In the genomic region with DNA sequence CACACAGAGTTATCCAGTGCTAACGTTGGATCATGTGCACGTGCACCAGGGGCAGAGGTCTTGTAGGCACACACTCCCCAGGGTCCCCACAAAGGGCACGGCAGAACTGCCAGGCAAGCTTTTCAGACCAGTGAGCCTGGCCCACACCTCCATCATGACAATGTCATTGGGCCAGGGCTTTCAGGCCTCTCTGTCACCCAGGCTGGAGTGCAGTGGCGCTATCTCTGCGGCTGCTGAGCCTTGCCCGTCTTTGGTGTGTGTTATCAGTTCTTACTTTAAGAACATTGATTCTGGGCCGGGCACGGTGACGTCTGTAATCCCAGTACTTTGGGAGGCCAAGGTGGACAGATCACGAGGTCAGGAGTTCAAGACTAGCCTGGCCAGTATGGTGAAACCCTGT, we compare ENCODE assay signal across 31 cellular contexts.
"Had no signal": no experiment of that assay in that cellular context is flagged by ENCODE, and none has a peak within 500 bp of the region (broad histone marks: within the 10 kb centered on the region; RNA-seq: fewer than 3 reads in every experiment).

No MANE protein-coding gene starts in this region.

- DNase-seq: activated B cell treated with CpG ODN at 0.5 μM for 24 hours; activated CD4-positive, alpha-beta memory T cell treated with anti-CD3 and anti-CD28 coated beads for 36 hours; activated CD4-positive, alpha-beta T cell treated with anti-CD3 and anti-CD28 coated beads, Interleukin-2, amount 10 ng/mL, durations not matched to agents 24 days and 14 days; activated CD8-positive, alpha-beta memory T cell treated with anti-CD3 and anti-CD28 coated beads, Interleukin-2, amount 10 ng/mL, durations not matched to agents 7 days and 5 days; activated CD8-positive, alpha-beta memory T cell treated with anti-CD3 and anti-CD28 coated beads, Interleukin-2, amount 50 U/mL, for 4 hours; activated CD8-positive, alpha-beta T cell treated with anti-CD3 and anti-CD28 coated beads, Interleukin-2, amount 10 ng/mL, durations not matched to agents 7 days and 5 days; activated effector memory CD4-positive, alpha-beta T cell treated with anti-CD3 and anti-CD28 coated beads, Interleukin-2, amount 50 U/mL, for 16 hours; activated naive CD4-positive, alpha-beta T cell treated with anti-CD3 and anti-CD28 coated beads for 36 hours; activated naive CD8-positive, alpha-beta T cell treated with anti-CD3 and anti-CD28 coated beads, Interleukin-2, amount 10 ng/mL, durations not matched to agents 7 days and 5 days; activated T-cell treated with anti-CD3 and anti-CD28 coated beads, Interleukin-2, amount 50 U/mL, for 1 hour; activated T-cell treated with anti-CD3 and anti-CD28 coated beads, Interleukin-2, amount 50 U/mL, for 48 hours; dorsolateral prefrontal cortex; effector memory CD4-positive, alpha-beta T cell; foreskin fibroblast; T-helper 1 cell; T-helper 17 cell; T1000; WERI-Rb-1 had no signal

- H3K27ac Mint-ChIP-seq: activated B cell treated with CpG ODN at 0.5 μM for 24 hours; activated CD4-positive, alpha-beta memory T cell treated with anti-CD3 and anti-CD28 coated beads for 36 hours; activated CD4-positive, alpha-beta T cell treated with anti-CD3 and anti-CD28 coated beads, Interleukin-2, amount 10 ng/mL, durations not matched to agents 24 days and 14 days; activated CD8-positive, alpha-beta memory T cell treated with anti-CD3 and anti-CD28 coated beads, Interleukin-2, amount 10 ng/mL, durations not matched to agents 7 days and 5 days; activated CD8-positive, alpha-beta T cell treated with anti-CD3 and anti-CD28 coated beads, Interleukin-2, amount 10 ng/mL, durations not matched to agents 7 days and 5 days; activated naive CD4-positive, alpha-beta T cell treated with anti-CD3 and anti-CD28 coated beads for 36 hours; activated naive CD4-positive, alpha-beta T cell treated with anti-CD3 and anti-CD28 coated beads, Interleukin-2, amount 50 U/mL, for 24 hours; activated naive CD8-positive, alpha-beta T cell treated with anti-CD3 and anti-CD28 coated beads, Interleukin-2, amount 10 ng/mL, durations not matched to agents 7 days and 5 days; activated T-helper 1 cell treated with anti-CD3 and anti-CD28 coated beads, Interleukin-12 subunit alpha, Interleukin-12 subunit beta, Interleukin-2, Interleukin-4 antibody, amounts not matched to agents 30 ng/mL and 10 ng/mL and 1 ng/mL, durations not matched to agents 14 hours and 24 hours and 36 hours; activated T-helper 2 cell treated with anti-CD3 and anti-CD28 coated beads, Interferon-gamma antibody, Interleukin-2, Interleukin-4, amounts not matched to agents 10 μg/mL and 5 μg/mL and 100 μg/mL, durations not matched to agents 14 hours and 24 hours and 36 hours; dendritic cell treated with granulocyte-macrophage colony-stimulating factor and Interleukin-4, amounts not matched to agents 40 ng/mL and 50 ng/mL, for 4 days; T-helper 17 cell; T-helper 2 cell treated with Interferon-gamma antibody and Interleukin-4, amounts not matched to agents 5 μg/mL and 100 μg/mL, for 36 hours had no signal

- H3K4me3 Mint-ChIP-seq: activated B cell treated with CpG ODN at 0.5 μM for 24 hours; activated CD4-positive, alpha-beta memory T cell treated with anti-CD3 and anti-CD28 coated beads for 36 hours; activated CD4-positive, alpha-beta T cell treated with anti-CD3 and anti-CD28 coated beads, Interleukin-2, amount 10 ng/mL, durations not matched to agents 24 days and 14 days; activated CD8-positive, alpha-beta memory T cell treated with anti-CD3 and anti-CD28 coated beads, Interleukin-2, amount 10 ng/mL, durations not matched to agents 7 days and 5 days; activated CD8-positive, alpha-beta T cell treated with anti-CD3 and anti-CD28 coated beads, Interleukin-2, amount 10 ng/mL, durations not matched to agents 7 days and 5 days; activated naive CD4-positive, alpha-beta T cell treated with anti-CD3 and anti-CD28 coated beads for 36 hours; activated naive CD4-positive, alpha-beta T cell treated with anti-CD3 and anti-CD28 coated beads, Interleukin-2, amount 50 U/mL, for 24 hours; activated naive CD8-positive, alpha-beta T cell treated with anti-CD3 and anti-CD28 coated beads, Interleukin-2, amount 10 ng/mL, durations not matched to agents 7 days and 5 days; activated T-helper 1 cell treated with anti-CD3 and anti-CD28 coated beads, Interleukin-12 subunit alpha, Interleukin-12 subunit beta, Interleukin-2, Interleukin-4 antibody, amounts not matched to agents 30 ng/mL and 10 ng/mL and 1 ng/mL, durations not matched to agents 14 hours and 24 hours and 36 hours; brain; central memory CD8-positive, alpha-beta T cell; dendritic cell treated with granulocyte-macrophage colony-stimulating factor and Interleukin-4, amounts not matched to agents 40 ng/mL and 50 ng/mL, for 4 days; T-helper 17 cell; T-helper 2 cell treated with Interferon-gamma antibody and Interleukin-4, amounts not matched to agents 5 μg/mL and 100 μg/mL, for 36 hours had no signal

- H3K27ac ChIP-seq: ascending aorta, breast epithelium, cardiac muscle cell, coronary artery, dorsolateral prefrontal cortex, WERI-Rb-1 had no signal

- H3K4me1 ChIP-seq: ascending aorta, breast epithelium had no signal

- H3K27me3 Mint-ChIP-seq: activated B cell treated with CpG ODN at 0.5 μM for 24 hours; activated CD4-positive, alpha-beta memory T cell treated with anti-CD3 and anti-CD28 coated beads for 36 hours; activated CD4-positive, alpha-beta T cell treated with anti-CD3 and anti-CD28 coated beads, Interleukin-2, amount 10 ng/mL, durations not matched to agents 24 days and 14 days; activated CD8-positive, alpha-beta memory T cell treated with anti-CD3 and anti-CD28 coated beads, Interleukin-2, amount 10 ng/mL, durations not matched to agents 7 days and 5 days; activated naive CD4-positive, alpha-beta T cell treated with anti-CD3 and anti-CD28 coated beads, Interleukin-2, amount 50 U/mL, for 24 hours; activated naive CD8-positive, alpha-beta T cell treated with anti-CD3 and anti-CD28 coated beads, Interleukin-2, amount 10 ng/mL, durations not matched to agents 7 days and 5 days; brain; central memory CD8-positive, alpha-beta T cell; dendritic cell treated with granulocyte-macrophage colony-stimulating factor and Interleukin-4, amounts not matched to agents 40 ng/mL and 50 ng/mL, for 4 days; T-helper 17 cell had no signal

- H3K27me3 ChIP-seq: ascending aorta, breast epithelium, cardiac muscle cell, dorsolateral prefrontal cortex had no signal

- H3K9me3 ChIP-seq: ascending aorta, breast epithelium had no signal

- H3K4me1 Mint-ChIP-seq: activated naive CD4-positive, alpha-beta T cell treated with anti-CD3 and anti-CD28 coated beads, Interleukin-2, amount 50 U/mL, for 24 hours; central memory CD8-positive, alpha-beta T cell had no signal

- H3K36me3 ChIP-seq: breast epithelium had no signal

- H3K9me3 Mint-ChIP-seq: activated B cell treated with CpG ODN at 0.5 μM for 24 hours; activated CD4-positive, alpha-beta memory T cell treated with anti-CD3 and anti-CD28 coated beads for 36 hours; activated CD4-positive, alpha-beta T cell treated with anti-CD3 and anti-CD28 coated beads, Interleukin-2, amount 10 ng/mL, durations not matched to agents 24 days and 14 days; activated naive CD4-positive, alpha-beta T cell treated with anti-CD3 and anti-CD28 coated beads for 36 hours; activated naive CD4-positive, alpha-beta T cell treated with anti-CD3 and anti-CD28 coated beads, Interleukin-2, amount 50 U/mL, for 24 hours; activated naive CD8-positive, alpha-beta T cell treated with anti-CD3 and anti-CD28 coated beads, Interleukin-2, amount 10 ng/mL, durations not matched to agents 7 days and 5 days; activated T-helper 1 cell treated with anti-CD3 and anti-CD28 coated beads, Interleukin-12 subunit alpha, Interleukin-12 subunit beta, Interleukin-2, Interleukin-4 antibody, amounts not matched to agents 30 ng/mL and 10 ng/mL and 1 ng/mL, durations not matched to agents 14 hours and 24 hours and 36 hours; activated T-helper 2 cell treated with anti-CD3 and anti-CD28 coated beads, Interferon-gamma antibody, Interleukin-2, Interleukin-4, amounts not matched to agents 10 μg/mL and 5 μg/mL and 100 μg/mL, durations not matched to agents 14 hours and 24 hours and 36 hours; brain; central memory CD8-positive, alpha-beta T cell; dendritic cell treated with granulocyte-macrophage colony-stimulating factor and Interleukin-4, amounts not matched to agents 40 ng/mL and 50 ng/mL, for 4 days; T-helper 2 cell treated with Interferon-gamma antibody and Interleukin-4, amounts not matched to agents 5 μg/mL and 100 μg/mL, for 36 hours had no signal

- ATAC-seq: activated CD4-positive, CD25-positive, alpha-beta regulatory T cell treated with anti-CD3 and anti-CD28 coated beads, Interleukin-2, amount 50 U/mL, for 24 hours; activated CD8-positive, alpha-beta memory T cell treated with anti-CD3 and anti-CD28 coated beads, Interleukin-2, amount 10 ng/mL, durations not matched to agents 7 days and 5 days; activated CD8-positive, alpha-beta T cell treated with anti-CD3 and anti-CD28 coated beads, Interleukin-2, amount 10 ng/mL, durations not matched to agents 7 days and 5 days; esophagus mucosa; T-helper 17 cell had no signal

- H3K4me3 ChIP-seq: ascending aorta, breast epithelium, cardiac muscle cell, coronary artery, dorsolateral prefrontal cortex had no signal
